In genomic region chr2:237315170-237315880, GRCh38 we compare ENCODE assay signal across 8 cellular contexts.
DNase-seq lines count a peak whose midpoint lies in the region; ATAC-seq and TF ChIP-seq lines count a peak whose summit lies in the region.

No MANE protein-coding gene starts in this region.

- H3K79me1 ChIP-seq in mesenchymal stem cell (replicated peaks; ENCODE audit: low read length, poor library complexity, severe bottlenecking) = no peaks in the 10 kb centered on the region

- intact Hi-C loops in esophagus squamous epithelium (cut with DNase I) = no loop called here

- H3K9ac ChIP-seq in mesenchymal stem cell (ENCODE audit: low read length) = peak overlapping the region; percentile 89

- H4K8ac ChIP-seq in mesenchymal stem cell (ENCODE audit: low read length) = peak overlapping the region; percentile 88

- peak overlapping the region; percentile 79 to 86 for H3K18ac ChIP-seq in mesenchymal stem cell (ENCODE audit: low read depth in 1 of 2, low read length in 2 of 2)

- peak overlapping the region; percentile 42 to 91 for H3K4ac ChIP-seq in mesenchymal stem cell (ENCODE audit: low read depth in 1 of 2, low read length in 2 of 2)

- H3K4me3 ChIP-seq in esophagus squamous epithelium (no peak overlapping the region), mesenchymal stem cell (ENCODE audit: insufficient read depth in 1 of 2, low read depth in 1 of 2, low read length in 2 of 2) (no peak overlapping the region), thoracic aorta (no peak overlapping the region)

- 34 to 36% methylated on average over 6 to 10 of the region's 14 CpGs for WGBS in esophagus squamous epithelium, 2 donors
- WGBS in mesenchymal stem cell = under 1% methylated on average over 13 of the region's 14 CpGs

- H4K91ac ChIP-seq in mesenchymal stem cell (ENCODE audit: low read length) = peak overlapping the region; percentile 99

- no peaks in the 10 kb centered on the region for H3K9me3 ChIP-seq in esophagus squamous epithelium
- H3K9me3 ChIP-seq in mesenchymal stem cell (ENCODE audit: control insufficient read depth, low read length) = no peaks in the 10 kb centered on the region
- H3K9me3 ChIP-seq in thoracic aorta = no peaks in the 10 kb centered on the region

- TF ChIP-seq POLR2A in esophagus squamous epithelium (IDR thresholded peaks at IDR 0.05) = peak in 1 of 4 donors; percentile 15

- H2BK12ac ChIP-seq in mesenchymal stem cell (ENCODE audit: low read length in 2 of 2) = peak overlapping the region; percentile 95 to 97

- peak overlapping the region; percentile 82 for H2AK5ac ChIP-seq in mesenchymal stem cell (ENCODE audit: low read length, severe bottlenecking)

- H2BK15ac ChIP-seq in mesenchymal stem cell (ENCODE audit: low read depth, poor library complexity, severe bottlenecking) = no peak overlapping the region

- TF ChIP-seq CTCF in esophagus squamous epithelium (IDR thresholded peaks at IDR 0.05) = peak in 4 of 6 experiments; percentile 34 to 40 (median 36)
- TF ChIP-seq CTCF in thoracic aorta (IDR thresholded peaks at IDR 0.05) = peak; percentile 49

- peak overlapping the region; percentile 81 for H2BK5ac ChIP-seq in mesenchymal stem cell (ENCODE audit: low read depth, low read length, poor library complexity, severe bottlenecking)

- peak; percentile 88 for DNase-seq in NCI-H1694 treated with DMSO at 0.1 percent for 48 hours (lab: John Stamatoyannopoulos, UW)
- no peak for DNase-seq in esophagus squamous epithelium (lab: John Stamatoyannopoulos, UW)
- peak; percentile 98 for DNase-seq in mesenchymal stem cell
- DNase-seq in thoracic aorta (ENCODE audit: low spot score) = peak; percentile 50
- DNase-seq in stimulated activated CD4-positive, alpha-beta T cell treated with anti-CD3 and anti-CD28 coated beads, Interleukin-4, amount 100 ng/mL, for 24 hours = no peak
- DNase-seq in NCI-H187 (lab: John Stamatoyannopoulos, UW) = no peak
- no peak for DNase-seq in NCI-H2081 treated with DMSO at 0.1 percent for 48 hours (lab: John Stamatoyannopoulos, UW)

- H3K27me3 ChIP-seq in esophagus squamous epithelium (no peaks in the 10 kb centered on the region), mesenchymal stem cell (ENCODE audit: control insufficient read depth in 1 of 2, insufficient read depth in 1 of 2, low read length in 2 of 2) (no peaks in the 10 kb centered on the region), thoracic aorta (replicated peaks; ENCODE audit: insufficient read depth) (no peaks in the 10 kb centered on the region)

- no peak overlapping the region for H3K23ac ChIP-seq in mesenchymal stem cell (ENCODE audit: low read length in 2 of 2)

- H3K36me3 ChIP-seq in esophagus squamous epithelium (no peaks in the 10 kb centered on the region), mesenchymal stem cell (ENCODE audit: control insufficient read depth in 1 of 2, insufficient read depth in 2 of 2, low read depth in 1 of 2, low read length in 2 of 2) (no peaks in the 10 kb centered on the region), thoracic aorta (no peaks in the 10 kb centered on the region)

- no peak overlapping the region for H3K14ac ChIP-seq in mesenchymal stem cell (ENCODE audit: low read length in 2 of 2)

- peaks cover 0 to 29% (median 10%) of the 10 kb centered on the region in 3 donors for H3K4me1 ChIP-seq in esophagus squamous epithelium
- H3K4me1 ChIP-seq in mesenchymal stem cell (ENCODE audit: control insufficient read depth, insufficient read depth, low read depth, low read length) = peaks cover 12% of the 10 kb centered on the region
- H3K4me1 ChIP-seq in thoracic aorta (ENCODE audit: control insufficient read depth in 1 of 2, low read depth in 2 of 2) = peaks cover 19 to 61% of the 10 kb centered on the region in 2 donors

- H2AFZ ChIP-seq in mesenchymal stem cell (ENCODE audit: low read depth, low read length) = no peak overlapping the region

- H3K27ac ChIP-seq in esophagus squamous epithelium (peak overlapping the region; percentile 62 to 91 (median 88)), mesenchymal stem cell (ENCODE audit: low read length, poor library complexity, severe bottlenecking) (peak overlapping the region; percentile 77), thoracic aorta (peak overlapping the region; percentile 94 to 98)

- no peak overlapping the region for H3K4me2 ChIP-seq in mesenchymal stem cell (ENCODE audit: low read length, poor library complexity, severe bottlenecking)

- ATAC-seq in thoracic aorta (ENCODE audit: insufficient number of reproducible peaks, low FRiP score, low read depth) = peak; percentile 76
- no peak for ATAC-seq in GM21515 (IDR thresholded peaks at IDR 0.05; ENCODE audit: unreplicated experiment)

- peak overlapping the region; percentile 97 for H2BK120ac ChIP-seq in mesenchymal stem cell (ENCODE audit: low read depth, low read length)

Comparison
In these comparisons a context has a peak if more than half of its experiments do, and no peak if none do; other contexts are left out.
1. DNase-seq: peak in NCI-H1694 treated with DMSO at 0.1 percent for 48 hours (single experiment), mesenchymal stem cell (single experiment) and thoracic aorta (single experiment); none in esophagus squamous epithelium (single experiment), stimulated activated CD4-positive, alpha-beta T cell treated with anti-CD3 and anti-CD28 coated beads, Interleukin-4, amount 100 ng/mL, for 24 hours (single experiment), NCI-H187 (0 of 2) and NCI-H2081 treated with DMSO at 0.1 percent for 48 hours (single experiment).
2. Peak in every context shown above with its lines, with median percentiles within 50 percentile points of each other: H3K27ac ChIP-seq.